ENCODE assay signal across 14 cellular contexts in genomic region chr21:42581676-42582371, GRCh38.
"Had no signal": no experiment of that assay in that cellular context is flagged by ENCODE, and none has a peak within 500 bp of the region (broad histone marks: within the 10 kb centered on the region; RNA-seq: fewer than 3 reads in every experiment).

No MANE protein-coding gene starts in this region.

- FAIRE-seq: keratinocyte had no signal

- H3K4me3 ChIP-seq: body of pancreas, gastrocnemius medialis, heart right ventricle, lower lobe of right lung, tibial nerve had no signal

- H3K9me3 ChIP-seq: body of pancreas, gastrocnemius medialis, lower lobe of right lung had no signal

- DNase-seq: activated CD4-positive, alpha-beta T cell treated with anti-CD3 and anti-CD28 coated beads for 4 hours; activated CD8-positive, alpha-beta T cell treated with anti-CD3 and anti-CD28 coated beads for 36 hours; activated naive CD4-positive, alpha-beta T cell treated with anti-CD3 and anti-CD28 coated beads, Interleukin-2, amount 50 U/mL, for 16 hours; amniotic stem cell; body of pancreas; effector memory CD8-positive, alpha-beta T cell; gastrocnemius medialis; heart right ventricle; lower lobe of right lung; natural killer cell; stimulated activated CD4-positive, alpha-beta T cell treated with anti-CD3 and anti-CD28 coated beads, Interleukin-4, amount 100 ng/mL, for 4 hours had no signal

- H3K27me3 ChIP-seq: body of pancreas, gastrocnemius medialis, heart right ventricle, tibial nerve had no signal

- ATAC-seq: activated CD8-positive, alpha-beta T cell treated with anti-CD3 and anti-CD28 coated beads for 36 hours; body of pancreas; effector memory CD8-positive, alpha-beta T cell; gastrocnemius medialis; lower lobe of right lung; natural killer cell had no signal

- H3K27ac ChIP-seq: body of pancreas, epithelial cell of prostate, gastrocnemius medialis, heart right ventricle, lower lobe of right lung had no signal

- H3K4me1 ChIP-seq: body of pancreas, lower lobe of right lung had no signal

- H3K36me3 ChIP-seq: gastrocnemius medialis had no signal
